In the genomic region with DNA sequence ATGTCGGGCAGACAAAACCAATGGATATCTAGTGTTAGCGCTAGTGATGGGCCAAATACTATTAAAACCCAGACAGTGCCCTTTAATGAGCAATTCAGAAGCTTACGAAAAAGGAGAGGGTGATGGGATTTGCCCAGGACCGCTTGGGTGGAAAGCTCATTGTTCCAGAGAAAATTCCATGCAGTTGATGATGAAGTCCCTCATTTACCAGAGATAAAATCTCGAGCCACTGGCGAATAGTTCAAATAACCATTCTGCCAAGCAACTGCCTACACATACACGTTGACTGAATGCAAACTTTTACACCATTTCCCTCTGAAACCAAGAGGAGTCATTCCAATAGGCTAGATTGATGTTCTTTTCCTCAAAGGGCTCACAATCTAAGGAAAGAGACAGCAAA, we compare ENCODE assay signal across 20 cellular contexts.
"Had no signal": no experiment of that assay in that cellular context is flagged by ENCODE, and none has a peak within 500 bp of the region (broad histone marks: within the 10 kb centered on the region; RNA-seq: fewer than 3 reads in every experiment).

No MANE protein-coding gene starts in this region.

- H3K9me3 Mint-ChIP-seq: activated naive CD4-positive, alpha-beta T cell treated with anti-CD3 and anti-CD28 coated beads, Interleukin-2, amount 50 U/mL, for 24 hours; T-helper 1 cell treated with Interleukin-12 subunit alpha and Interleukin-12 subunit beta and Interleukin-4 antibody, amounts not matched to agents 30 μg/mL and 1 μg/mL, for 36 hours had no signal

- H3K36me3 Mint-ChIP-seq: activated naive CD4-positive, alpha-beta T cell treated with anti-CD3 and anti-CD28 coated beads, Interleukin-2, amount 50 U/mL, for 24 hours had no signal

- H3K27ac Mint-ChIP-seq: activated CD8-positive, alpha-beta T cell treated with anti-CD3 and anti-CD28 coated beads, Interleukin-2, amount 10 ng/mL, durations not matched to agents 7 days and 5 days; activated naive CD4-positive, alpha-beta T cell treated with anti-CD3 and anti-CD28 coated beads, Interleukin-2, amount 50 U/mL, for 24 hours; T-helper 1 cell treated with Interleukin-12 subunit alpha and Interleukin-12 subunit beta and Interleukin-4 antibody, amounts not matched to agents 30 μg/mL and 1 μg/mL, for 36 hours had no signal

- H3K4me1 Mint-ChIP-seq: activated naive CD4-positive, alpha-beta T cell treated with anti-CD3 and anti-CD28 coated beads, Interleukin-2, amount 50 U/mL, for 24 hours had no signal

- H3K9me3 ChIP-seq: body of pancreas had no signal

- H3K27ac ChIP-seq: body of pancreas, PC-9 had no signal

- H2AFZ ChIP-seq: PC-9 had no signal

- H3K4me3 Mint-ChIP-seq: activated CD8-positive, alpha-beta T cell treated with anti-CD3 and anti-CD28 coated beads, Interleukin-2, amount 10 ng/mL, durations not matched to agents 7 days and 5 days; activated naive CD4-positive, alpha-beta T cell treated with anti-CD3 and anti-CD28 coated beads, Interleukin-2, amount 50 U/mL, for 24 hours; T-helper 1 cell treated with Interleukin-12 subunit alpha and Interleukin-12 subunit beta and Interleukin-4 antibody, amounts not matched to agents 30 μg/mL and 1 μg/mL, for 36 hours had no signal

- H3K4me3 ChIP-seq: body of pancreas, PC-9 had no signal

- DNase-seq: activated CD4-positive, alpha-beta T cell treated with anti-CD3 and anti-CD28 coated beads for 48 hours; activated CD4-positive, alpha-beta T cell treated with anti-CD3 and anti-CD28 coated beads, Interleukin-2, amount 50 U/mL, for 4 hours; activated CD4-positive, CD25-positive, alpha-beta regulatory T cell treated with anti-CD3 and anti-CD28 coated beads, Interleukin-2, amount 50 U/mL, for 72 hours; activated CD8-positive, alpha-beta memory T cell treated with anti-CD3 and anti-CD28 coated beads, Interleukin-2, amount 50 U/mL, for 48 hours; activated CD8-positive, alpha-beta T cell treated with anti-CD3 and anti-CD28 coated beads, Interleukin-2, amount 10 ng/mL, durations not matched to agents 7 days and 5 days; activated T-cell treated with anti-CD3 and anti-CD28 coated beads, Interleukin-2, amount 50 U/mL, for 1 hour; aorta; body of pancreas; central memory CD4-positive, alpha-beta T cell; MM.1S; NCI-H1105 treated with DMSO at 0.1 percent for 48 hours; NCI-H1436 treated with DMSO at 0.1 percent for 48 hours; NCI-H2029; NCI-H345; NCI-H510A treated with DMSO at 0.1 percent for 48 hours; NCI-H69; PC-9; SHP77 treated with DMSO at 0.1 percent for 48 hours had no signal

- H3K4me2 ChIP-seq: PC-9 had no signal

- H3K27me3 ChIP-seq: body of pancreas had no signal

- H3K4me1 ChIP-seq: body of pancreas had no signal

- ATAC-seq: activated CD8-positive, alpha-beta T cell treated with anti-CD3 and anti-CD28 coated beads, Interleukin-2, amount 10 ng/mL, durations not matched to agents 7 days and 5 days; body of pancreas had no signal
